ENCODE assay signal across 1 cellular context in genomic region chr16:56488035-56488434, GRCh38.
TF ChIP-seq lines count a peak whose summit lies in the region.

No MANE protein-coding gene starts in this region.

TF ChIP-seq in K562, 482 proteins besides CTCF, POLR2A, EP300 and RAD21 (continued from another document):
- TF ChIP-seq ZNF407 (IDR thresholded peaks at IDR 0.05; ENCODE audit: low read depth): no peak
- TF ChIP-seq L3MBTL2 (IDR thresholded peaks at IDR 0.05): 0 out of 2 replicates have a peak, but pooled peaks have one; percentile 12
- TF ChIP-seq ZBTB11 (CRISPR knock-in tag; IDR thresholded peaks at IDR 0.05): peak in 1 of 3 experiments; percentile 33; a peak in 1 of 6 replicates
- no peak for TF ChIP-seq MTF1 (CRISPR knock-in tag; IDR thresholded peaks at IDR 0.05; ENCODE audit: borderline replicate concordance)
